Comparison of ENCODE assay signal across 17 cellular contexts in the genomic region with DNA sequence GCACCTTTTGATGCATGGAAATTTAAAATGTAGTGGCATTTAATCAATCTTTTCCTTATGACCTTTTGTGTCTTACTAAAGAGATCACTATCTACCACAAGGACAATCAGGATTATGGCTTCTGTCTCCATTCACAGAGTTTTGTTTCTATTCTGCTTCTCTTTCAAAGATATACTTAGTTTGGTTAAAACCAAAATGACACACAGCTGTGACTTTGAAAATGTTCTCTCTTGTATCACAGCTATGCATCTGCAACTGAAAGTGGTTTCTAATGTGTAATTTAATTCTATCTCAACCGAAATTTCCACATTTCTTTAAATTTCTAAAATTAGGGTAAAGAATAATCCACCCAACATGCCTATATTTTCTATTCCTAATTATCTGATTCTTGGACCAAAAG.
A peak's percentile ranks its signal among the peaks of the same experiment; 100 is the strongest.
DNase-seq lines count a peak whose midpoint lies in the region; ATAC-seq lines count a peak whose summit lies in the region.
"Had no signal": no experiment of that assay in that cellular context is flagged by ENCODE, and none has a peak within 500 bp of the region (broad histone marks: within the 10 kb centered on the region; RNA-seq: fewer than 3 reads in every experiment).

No MANE protein-coding gene starts in this region.

- ATAC-seq in GM18517 (IDR thresholded peaks at IDR 0.05; ENCODE audit: unreplicated experiment): peak; percentile 74
- ATAC-seq in GM21390 (IDR thresholded peaks at IDR 0.05; ENCODE audit: unreplicated experiment): peak; percentile 90
- ATAC-seq in HG02884 (IDR thresholded peaks at IDR 0.05; ENCODE audit: unreplicated experiment): peak; percentile 46
- ATAC-seq in HG03558 (IDR thresholded peaks at IDR 0.05; ENCODE audit: extremely low read depth, unreplicated experiment): peak; percentile 55
- ATAC-seq: left colon; mucosa of descending colon; stimulated activated naive B cell treated with anti-CD40 and anti-IgM and Interleukin-4, amounts not matched to agents 10 μg/mL and 1 μg/mL and 100 μg/mL, for 72 hours had no signal

- DNase-seq in hepatic stellate cell (ENCODE audit: low spot score) (no peak), inferior parietal cortex (ENCODE audit: extremely low spot score) (no peak), NCI-H2227 treated with DMSO at 0.1 percent for 48 hours (lab: John Stamatoyannopoulos, UW) (no peak)
- DNase-seq in activated naive CD4-positive, alpha-beta T cell treated with anti-CD3 and anti-CD28 coated beads, Interleukin-2, amount 50 U/mL, for 16 hours: no peak
- DNase-seq: activated naive CD8-positive, alpha-beta T cell treated with anti-CD3 and anti-CD28 coated beads for 36 hours; GOT3; hypothalamus; left colon; mucosa of descending colon; NCI-H1417; nucleus accumbens; Right ventricle myocardium superior; stimulated activated naive B cell treated with anti-CD40 and anti-IgM and Interleukin-4, amounts not matched to agents 10 μg/mL and 1 μg/mL and 100 μg/mL, for 72 hours had no signal
